ENCODE assay signal across 18 cellular contexts in the genomic region with DNA sequence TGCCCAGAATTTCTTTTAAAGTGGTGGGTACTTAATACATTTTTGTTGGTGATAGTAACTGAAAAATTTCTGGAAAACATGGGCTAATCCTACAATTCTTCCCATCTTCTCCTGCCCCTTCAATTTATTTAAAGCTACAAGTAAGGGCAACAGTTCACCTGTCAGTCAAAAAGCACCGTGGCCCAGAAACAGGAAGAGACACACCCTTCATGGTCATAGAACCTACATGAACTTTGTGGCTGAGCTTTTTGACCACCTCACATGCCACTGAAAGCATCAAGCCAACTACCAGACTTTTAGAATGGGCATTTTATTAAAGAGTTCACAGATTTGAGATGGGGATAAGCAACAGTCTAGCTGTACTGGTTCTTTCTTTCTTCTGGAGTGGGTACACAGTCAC.
DNase-seq lines count a peak whose midpoint lies in the region; ATAC-seq and TF ChIP-seq lines count a peak whose summit lies in the region.
"Had no signal": no experiment of that assay in that cellular context is flagged by ENCODE, and none has a peak within 500 bp of the region (broad histone marks: within the 10 kb centered on the region; RNA-seq: fewer than 3 reads in every experiment).

No MANE protein-coding gene starts in this region.

- H3K27me3 ChIP-seq in RWPE2 (ENCODE audit: insufficient read depth, poor library complexity, severe bottlenecking) (no peaks in the 10 kb centered on the region), brain microvascular endothelial cell (replicated peaks) (no peaks in the 10 kb centered on the region), thoracic aorta (replicated peaks; ENCODE audit: insufficient read depth) (no peaks in the 10 kb centered on the region)

- no peaks in the 10 kb centered on the region for H3K9me3 ChIP-seq in RWPE2 (ENCODE audit: severe bottlenecking)
- no peaks in the 10 kb centered on the region for H3K9me3 ChIP-seq in thoracic aorta
- H3K9me3 ChIP-seq: Caco-2, HAP-1 had no signal

- in situ Hi-C loops in brain microvascular endothelial cell (cut with HindIII; ENCODE audit: low pct_ligation_motif_present, low sequenced_read_pairs) = no loop called here

- intact Hi-C loops in left colon (cut with DNase I, micrococcal nuclease) = no loop called here

- no peak overlapping the region for H3K4me3 ChIP-seq in GM12864 (ENCODE audit: low read depth, low read length)
- H3K4me3 ChIP-seq in RWPE2 (ENCODE audit: severe bottlenecking) = no peak overlapping the region
- H3K4me3 ChIP-seq in brain microvascular endothelial cell (ENCODE audit: low read depth, low read length) = no peak overlapping the region
- no peak overlapping the region for H3K4me3 ChIP-seq in thoracic aorta
- H3K4me3 ChIP-seq: HAP-1, SK-N-MC had no signal

- H3K4me1 ChIP-seq in RWPE2 (ENCODE audit: insufficient read depth, poor library complexity, severe bottlenecking) = peaks cover 30% of the 10 kb centered on the region
- peaks cover 13 to 45% of the 10 kb centered on the region in 2 donors for H3K4me1 ChIP-seq in thoracic aorta (ENCODE audit: control insufficient read depth in 1 of 2, low read depth in 2 of 2)
- H3K4me1 ChIP-seq: Caco-2, HAP-1 had no signal

- DNase-seq in GM12864 (ENCODE audit: low read depth) (peak; percentile 2), RWPE2 (ENCODE audit: low spot score) (no peak), brain microvascular endothelial cell (no peak), thoracic aorta (ENCODE audit: low spot score) (no peak), left colon (no peak)
- DNase-seq: Caco-2; CD4-positive, CD25-positive, alpha-beta regulatory T cell; EL; Karpas-422; NCI-H1436; NCI-H2081; NCI-H510A had no signal

- no peak for ATAC-seq in RWPE2 (ENCODE audit: low read depth)
- no peak for ATAC-seq in thoracic aorta (ENCODE audit: insufficient number of reproducible peaks, low FRiP score, low read depth)
- ATAC-seq in GM21390 (IDR thresholded peaks at IDR 0.05; ENCODE audit: unreplicated experiment) = no peak
- ATAC-seq in HG03095 (IDR thresholded peaks at IDR 0.05; ENCODE audit: unreplicated experiment) = no peak
- no peak for ATAC-seq in left colon
- ATAC-seq: Panc1, Right ventricle myocardium inferior had no signal

- TF ChIP-seq CTCF in GM12864 (IDR thresholded peaks at IDR 0.05; ENCODE audit: low read depth, low read length, missing control alignments) (no peak), RWPE2 (IDR thresholded peaks at IDR 0.05; ENCODE audit: poor library complexity, severe bottlenecking) (no peak), brain microvascular endothelial cell (IDR thresholded peaks at IDR 0.05; ENCODE audit: low read depth, low read length, missing control alignments) (no peak), thoracic aorta (IDR thresholded peaks at IDR 0.05) (no peak)

- no peaks in the 10 kb centered on the region for H3K36me3 ChIP-seq in RWPE2 (ENCODE audit: low read depth)
- no peaks in the 10 kb centered on the region for H3K36me3 ChIP-seq in brain microvascular endothelial cell (replicated peaks)
- no peaks in the 10 kb centered on the region for H3K36me3 ChIP-seq in thoracic aorta
- H3K36me3 ChIP-seq: HAP-1 had no signal

- H3K27ac ChIP-seq in RWPE2 (ENCODE audit: poor library complexity, severe bottlenecking) (peak overlapping the region; percentile 73), brain microvascular endothelial cell (peak overlapping the region; percentile 89), thoracic aorta (peak overlapping the region; percentile 3 to 31)
- H3K27ac ChIP-seq: SK-N-MC had no signal

Comparison
In these comparisons a context has a peak if more than half of its experiments do, and no peak if none do; other contexts are left out.
1. H3K27ac ChIP-seq: peak in every context shown above with its lines; median percentile 89 in brain microvascular endothelial cell; 73 in RWPE2; 17 in thoracic aorta.